ENCODE assay signal across 12 cellular contexts in genomic region chr17:7293131-7293557, GRCh38. TPM values are rescaled to one million over a fixed set of nuclear protein-coding genes. Genes with fewer than 3 reads are reported as not detected.
DNase-seq lines count a peak whose midpoint lies in the region; TF ChIP-seq lines count a peak whose summit lies in the region.
"Had no signal": no experiment of that assay in that cellular context is flagged by ENCODE, and none has a peak within 500 bp of the region (broad histone marks: within the 10 kb centered on the region; RNA-seq: fewer than 3 reads in every experiment).

No MANE protein-coding gene starts in this region.

- no peak for TF ChIP-seq POLR2A in prostate gland (IDR thresholded peaks at IDR 0.05)

- intact Hi-C loops in prostate gland (cut with DNase I): no loop called here

- no peaks in the 10 kb centered on the region for H3K36me3 ChIP-seq in GM23248 (ENCODE audit: low read depth)
- no peaks in the 10 kb centered on the region for H3K36me3 ChIP-seq in esophagus (ENCODE audit: control insufficient read depth in 2 of 2, insufficient read depth in 2 of 2, low read length in 1 of 2)
- no peaks in the 10 kb centered on the region for H3K36me3 ChIP-seq in osteoblast (ENCODE audit: insufficient read depth, low read length)
- no peaks in the 10 kb centered on the region for H3K36me3 ChIP-seq in prostate gland
- H3K36me3 ChIP-seq: thoracic aorta had no signal

- no peak overlapping the region for H3K9ac ChIP-seq in GM23248

- WGBS in GM23248 (ENCODE audit: low coverage in 1 of 2, low lambda C conversion rate in 2 of 2, missing lambda C conversion rate in 2 of 2), 2 experiments: 64% methylated on average over 11 of the region's 11 CpGs
- WGBS in esophagus, 2 donors: 47 to 65% methylated on average over 11 of the region's 11 CpGs
- 75% methylated on average over 11 of the region's 11 CpGs for WGBS in prostate gland

- DNase-seq in GM23248 (peak; percentile 36), OCI-M1 (lab: John Stamatoyannopoulos, UW) (peak; percentile 91), osteoblast (ENCODE audit: insufficient read length, low spot score, missing footprints) (peak; percentile 91), NCI-H187 (lab: John Stamatoyannopoulos, UW) (no peak), GM10248 (ENCODE audit: extremely low spot score) (no peak), prostate gland (ENCODE audit: low spot score) (no peak)
- DNase-seq in stimulated activated CD4-positive, alpha-beta T cell treated with anti-CD3 and anti-CD28 coated beads, Interleukin-2, amount 100 ng/mL, for 48 hours: no peak
- DNase-seq: GDM1, SIG-M5 had no signal

- H3K9me2 ChIP-seq in GM23248 (ENCODE audit: insufficient read depth): no peaks in the 10 kb centered on the region

- H3K4me2 ChIP-seq in GM23248 (ENCODE audit: unreplicated experiment) (no peak overlapping the region), osteoblast (ENCODE audit: insufficient read depth, low read length) (no peak overlapping the region)

- no peaks in the 10 kb centered on the region for H3K79me2 ChIP-seq in GM23248 (ENCODE audit: insufficient read depth)
- no peaks in the 10 kb centered on the region for H3K79me2 ChIP-seq in osteoblast (ENCODE audit: insufficient read depth, low read length)

- CTCF ChIA-PET in GM10248 (lab: Yijun Ruan, JAX): interaction anchor here (1.4 to 3.4 kb wide), 3 partner anchors 11 to 33 kb away, joined by 3 to 20 read pairs (median 4); partner anchors contain the start of gene SLC2A4

- H3K27ac ChIP-seq in GM23248 (no peak overlapping the region), esophagus (ENCODE audit: low read depth in 2 of 2, low read length in 1 of 2) (peak overlapping the region; percentile 32 to 86), osteoblast (ENCODE audit: low read depth, low read length) (no peak overlapping the region), prostate gland (peak overlapping the region in 1 of 2 donors; percentile 13)
- H3K27ac ChIP-seq: thoracic aorta had no signal

- H3K27me3 ChIP-seq in GM23248 (replicated peaks; ENCODE audit: insufficient read depth) (peaks cover 22% of the 10 kb centered on the region), esophagus (ENCODE audit: control insufficient read depth in 1 of 2, insufficient read depth in 2 of 2, low read length in 2 of 2) (no peaks in the 10 kb centered on the region), osteoblast (ENCODE audit: insufficient read depth, low read length) (peaks cover 48% of the 10 kb centered on the region), prostate gland (replicated peaks; ENCODE audit: insufficient read depth) (no peaks in the 10 kb centered on the region)

- H2AFZ ChIP-seq in GM23248 (no peak overlapping the region), osteoblast (ENCODE audit: low read length) (no peak overlapping the region)

- no peaks in the 10 kb centered on the region for H3K4me1 ChIP-seq in GM23248 (ENCODE audit: insufficient read depth)
- H3K4me1 ChIP-seq in esophagus (ENCODE audit: control insufficient read depth in 2 of 2, insufficient read depth in 2 of 2, low read length in 1 of 2): peaks cover 16 to 17% of the 10 kb centered on the region in 2 donors
- peaks cover 3% of the 10 kb centered on the region for H3K4me1 ChIP-seq in osteoblast (ENCODE audit: insufficient read depth, low read length)
- H3K4me1 ChIP-seq in prostate gland (replicated peaks): peaks cover 13% of the 10 kb centered on the region

- H3K9me3 ChIP-seq in GM23248 (ENCODE audit: low read depth) (no peaks in the 10 kb centered on the region), esophagus (ENCODE audit: control insufficient read depth in 2 of 2, insufficient read depth in 1 of 2, low read depth in 1 of 2, low read length in 1 of 2) (no peaks in the 10 kb centered on the region), osteoblast (ENCODE audit: low read depth, low read length) (no peaks in the 10 kb centered on the region), prostate gland (no peaks in the 10 kb centered on the region)
- H3K9me3 ChIP-seq: thoracic aorta had no signal

- in situ Hi-C loops in GM23248 (cut with MboI): no loop called here

- H3F3A ChIP-seq in GM23248 (ENCODE audit: insufficient read depth): peaks cover 5% of the 10 kb centered on the region; the same call in 1 of the 2 replicates

- H4K20me1 ChIP-seq in GM23248 (ENCODE audit: insufficient read depth) (no peaks in the 10 kb centered on the region), osteoblast (ENCODE audit: insufficient read depth, low read length) (peaks cover 3% of the 10 kb centered on the region)

- H3K4me3 ChIP-seq in GM23248 (no peak overlapping the region), esophagus (ENCODE audit: low read depth in 1 of 2, low read length in 2 of 2) (no peak overlapping the region), osteoblast (ENCODE audit: insufficient read depth, low read length) (no peak overlapping the region), prostate gland (no peak overlapping the region)

- POLR2A ChIA-PET in GM10248 (lab: Yijun Ruan, JAX): no interaction called here

- TF ChIP-seq CTCF in osteoblast (IDR thresholded peaks at IDR 0.05; ENCODE audit: extremely low read depth, low read depth, low read length): no peak
- no peak for TF ChIP-seq CTCF in GM10248 (IDR thresholded peaks at IDR 0.05; ENCODE audit: control extremely low read depth, extremely low read depth, low read depth, missing control alignments)
- TF ChIP-seq CTCF in prostate gland (IDR thresholded peaks at IDR 0.05): no peak

RNA-seq across cellular contexts. Expression of gene YBX2, which starts 1.3 kb away (rescaled TPM):
- 0.22 TPM in 1 of 2 replicates, not detected in the other for total RNA-seq in GM23248 (2014; rRNA removed; shearing (Covaris generic))
- polyA plus RNA-seq in GM23248 (2016; fragmentation: Nextera tagmentation; extraction: Ambion mirVana) (not detected in 2 replicates), esophagus (10 to 100 TPM in 1 of 2 donors, 1 to 10 TPM in 1; 2.8 to 13.0 TPM)
- total RNA-seq in osteoblast (under 0.01 TPM in 1 of 2 replicates, not detected in the other), prostate gland (10 to 100 TPM in 1 of 2 donors, under 1 TPM in 1; 0.64 to 49.1 TPM)
- total RNA-seq: mononuclear cell, thoracic aorta had no signal

RNA-seq across cellular contexts. Expression of gene SLC2A4, which starts 11.6 kb away (rescaled TPM):
- not detected in 2 replicates for total RNA-seq in GM23248 (2014; rRNA removed; shearing (Covaris generic))
- polyA plus RNA-seq in GM23248 (2016; fragmentation: Nextera tagmentation; extraction: Ambion mirVana): 0.08 TPM in 1 of 2 replicates, not detected in the other
- 1 to 10 TPM; 5.4 to 7.6 TPM for polyA plus RNA-seq in esophagus
- total RNA-seq in osteoblast: under 0.01 and 0.29 TPM in 2 replicates
- total RNA-seq in prostate gland: 10 to 100 TPM; 13.8 to 27.4 TPM
- total RNA-seq: mononuclear cell had no signal

RNA-seq across cellular contexts. Expression of gene EIF5A, which starts 14.3 kb away (rescaled TPM):
- total RNA-seq in GM23248 (2014; rRNA removed; shearing (Covaris generic)): 869 and 956 TPM in 2 replicates
- polyA plus RNA-seq in GM23248 (2016; fragmentation: Nextera tagmentation; extraction: Ambion mirVana) (998 and 1,047 TPM in 2 replicates), esophagus (100 to 1,000 TPM; 597 to 599 TPM)
- total RNA-seq in osteoblast (436 and 491 TPM in 2 replicates), prostate gland (100 to 1,000 TPM; 172 to 195 TPM)

RNA-seq across cellular contexts. Expression of gene GPS2, which starts 22.0 kb away (rescaled TPM):
- 50.1 and 81.3 TPM in 2 replicates for total RNA-seq in GM23248 (2014; rRNA removed; shearing (Covaris generic))
- polyA plus RNA-seq in GM23248 (2016; fragmentation: Nextera tagmentation; extraction: Ambion mirVana) (53.8 and 59.4 TPM in 2 replicates), esophagus (10 to 100 TPM; 54.5 to 56.5 TPM)
- total RNA-seq in osteoblast (46.9 and 48.1 TPM in 2 replicates), prostate gland (100 to 1,000 TPM in 1 of 2 donors, 10 to 100 TPM in 1; 88.4 to 140 TPM)

RNA-seq across cellular contexts. Expression of gene CLDN7, which starts 30.9 kb away (rescaled TPM):
- 4.5 and 5.4 TPM in 2 replicates for total RNA-seq in GM23248 (2014; rRNA removed; shearing (Covaris generic))
- polyA plus RNA-seq in GM23248 (2016; fragmentation: Nextera tagmentation; extraction: Ambion mirVana): 1.7 and 2.3 TPM in 2 replicates
- 100 to 1,000 TPM; 271 to 275 TPM for polyA plus RNA-seq in esophagus
- total RNA-seq in osteoblast: 0.36 and 1.8 TPM in 2 replicates
- total RNA-seq in prostate gland: 10 to 100 TPM; 42.0 to 45.8 TPM

Comparison
In these comparisons a context has a peak if more than half of its experiments do, and no peak if none do; other contexts are left out.
1. DNase-seq: peak in GM23248 (single experiment), OCI-M1 (single experiment) and osteoblast (single experiment); none in NCI-H187 (0 of 2), GM10248 (single experiment), stimulated activated CD4-positive, alpha-beta T cell treated with anti-CD3 and anti-CD28 coated beads, Interleukin-2, amount 100 ng/mL, for 48 hours (0 of 2) and prostate gland (single experiment).
2. H3K27ac ChIP-seq: peak in esophagus (2 of 2); none in GM23248 (single experiment) and osteoblast (single experiment).
3. RNA of gene SLC2A4, which starts 11.6 kb away (total RNA-seq): 13.8 to 27.4 TPM in prostate gland; not detected in GM23248 and under 0.01 to 0.29 TPM in osteoblast; every median in the first group is over 10 times any median in the second.